ENCODE assay signal across 1 cellular context in the genomic region with DNA sequence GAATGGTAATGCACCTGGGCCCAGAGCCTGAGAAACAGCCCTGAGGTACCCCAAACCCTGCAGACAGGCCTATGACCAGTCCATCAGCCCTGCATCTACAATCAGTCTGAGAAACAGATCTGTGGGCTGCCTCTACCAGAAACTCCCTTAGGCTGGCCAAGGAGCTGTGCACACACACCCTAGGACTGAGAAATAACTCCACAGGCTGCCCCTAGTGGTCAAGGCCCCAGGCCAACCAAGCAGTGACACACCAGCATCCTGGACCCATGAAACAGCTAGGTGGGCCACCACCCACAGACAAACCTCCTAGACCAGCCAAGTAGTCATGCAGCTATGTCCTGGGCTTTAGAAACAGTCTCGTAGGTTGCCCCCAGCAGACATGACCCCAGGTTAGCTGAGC.
TF ChIP-seq lines count a peak whose summit lies in the region.

No MANE protein-coding gene starts in this region.

TF ChIP-seq in GM12878, 131 proteins besides CTCF, POLR2A, EP300 and RAD21 (continued from another document):
- TF ChIP-seq, protein P1, sequence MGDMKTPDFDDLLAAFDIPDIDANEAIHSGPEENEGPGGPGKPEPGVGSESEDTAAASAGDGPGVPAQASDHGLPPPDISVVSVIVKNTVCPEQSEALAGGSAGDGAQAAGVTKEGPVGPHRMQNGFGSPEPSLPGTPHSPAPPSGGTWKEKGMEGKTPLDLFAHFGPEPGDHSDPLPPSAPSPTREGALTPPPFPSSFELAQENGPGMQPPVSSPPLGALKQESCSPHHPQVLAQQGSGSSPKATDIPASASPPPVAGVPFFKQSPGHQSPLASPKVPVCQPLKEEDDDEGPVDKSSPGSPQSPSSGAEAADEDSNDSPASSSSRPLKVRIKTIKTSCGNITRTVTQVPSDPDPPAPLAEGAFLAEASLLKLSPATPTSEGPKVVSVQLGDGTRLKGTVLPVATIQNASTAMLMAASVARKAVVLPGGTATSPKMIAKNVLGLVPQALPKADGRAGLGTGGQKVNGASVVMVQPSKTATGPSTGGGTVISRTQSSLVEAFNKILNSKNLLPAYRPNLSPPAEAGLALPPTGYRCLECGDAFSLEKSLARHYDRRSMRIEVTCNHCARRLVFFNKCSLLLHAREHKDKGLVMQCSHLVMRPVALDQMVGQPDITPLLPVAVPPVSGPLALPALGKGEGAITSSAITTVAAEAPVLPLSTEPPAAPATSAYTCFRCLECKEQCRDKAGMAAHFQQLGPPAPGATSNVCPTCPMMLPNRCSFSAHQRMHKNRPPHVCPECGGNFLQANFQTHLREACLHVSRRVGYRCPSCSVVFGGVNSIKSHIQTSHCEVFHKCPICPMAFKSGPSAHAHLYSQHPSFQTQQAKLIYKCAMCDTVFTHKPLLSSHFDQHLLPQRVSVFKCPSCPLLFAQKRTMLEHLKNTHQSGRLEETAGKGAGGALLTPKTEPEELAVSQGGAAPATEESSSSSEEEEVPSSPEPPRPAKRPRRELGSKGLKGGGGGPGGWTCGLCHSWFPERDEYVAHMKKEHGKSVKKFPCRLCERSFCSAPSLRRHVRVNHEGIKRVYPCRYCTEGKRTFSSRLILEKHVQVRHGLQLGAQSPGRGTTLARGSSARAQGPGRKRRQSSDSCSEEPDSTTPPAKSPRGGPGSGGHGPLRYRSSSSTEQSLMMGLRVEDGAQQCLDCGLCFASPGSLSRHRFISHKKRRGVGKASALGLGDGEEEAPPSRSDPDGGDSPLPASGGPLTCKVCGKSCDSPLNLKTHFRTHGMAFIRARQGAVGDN (IDR thresholded peaks at IDR 0.05): no peak
- TF ChIP-seq TARDBP (IDR thresholded peaks at IDR 0.05; ENCODE audit: borderline replicate concordance): no peak
- TF ChIP-seq HDGF (IDR thresholded peaks at IDR 0.05): no peak
- TF ChIP-seq SIN3A (IDR thresholded peaks at IDR 0.05; ENCODE audit: low read depth, low read length): no peak
- TF ChIP-seq, protein P2, sequence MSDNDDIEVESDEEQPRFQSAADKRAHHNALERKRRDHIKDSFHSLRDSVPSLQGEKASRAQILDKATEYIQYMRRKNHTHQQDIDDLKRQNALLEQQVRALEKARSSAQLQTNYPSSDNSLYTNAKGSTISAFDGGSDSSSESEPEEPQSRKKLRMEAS (IDR thresholded peaks at IDR 0.05; ENCODE audit: low read depth, low read length): no peak
- no peak for TF ChIP-seq NR2C1 (IDR thresholded peaks at IDR 0.05)
- no peak for TF ChIP-seq CHD1 (IDR thresholded peaks at IDR 0.05; ENCODE audit: low read depth, low read length)
- TF ChIP-seq TCF7 (IDR thresholded peaks at IDR 0.05; ENCODE audit: borderline replicate concordance): no peak
- TF ChIP-seq SREBF2 (IDR thresholded peaks at IDR 0.05; ENCODE audit: low read length): no peak
- TF ChIP-seq SRF (IDR thresholded peaks at IDR 0.05; ENCODE audit: low read depth in 2 of 2, low read length in 2 of 2): no peak
- TF ChIP-seq, protein P3, sequence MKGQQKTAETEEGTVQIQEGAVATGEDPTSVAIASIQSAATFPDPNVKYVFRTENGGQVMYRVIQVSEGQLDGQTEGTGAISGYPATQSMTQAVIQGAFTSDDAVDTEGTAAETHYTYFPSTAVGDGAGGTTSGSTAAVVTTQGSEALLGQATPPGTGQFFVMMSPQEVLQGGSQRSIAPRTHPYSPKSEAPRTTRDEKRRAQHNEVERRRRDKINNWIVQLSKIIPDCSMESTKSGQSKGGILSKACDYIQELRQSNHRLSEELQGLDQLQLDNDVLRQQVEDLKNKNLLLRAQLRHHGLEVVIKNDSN (IDR thresholded peaks at IDR 0.05; ENCODE audit: borderline replicate concordance, extremely low read length, insufficient read depth, low read depth, low read length): no peak
- TF ChIP-seq NBN (IDR thresholded peaks at IDR 0.05): no peak
- TF ChIP-seq ZSCAN29 (IDR thresholded peaks at IDR 0.05): no peak
- TF ChIP-seq MYC (IDR thresholded peaks at IDR 0.05; ENCODE audit: insufficient read depth, insufficient read length, insufficient replicate concordance, low read length, severe bottlenecking): no peak
- TF ChIP-seq, protein P4, sequence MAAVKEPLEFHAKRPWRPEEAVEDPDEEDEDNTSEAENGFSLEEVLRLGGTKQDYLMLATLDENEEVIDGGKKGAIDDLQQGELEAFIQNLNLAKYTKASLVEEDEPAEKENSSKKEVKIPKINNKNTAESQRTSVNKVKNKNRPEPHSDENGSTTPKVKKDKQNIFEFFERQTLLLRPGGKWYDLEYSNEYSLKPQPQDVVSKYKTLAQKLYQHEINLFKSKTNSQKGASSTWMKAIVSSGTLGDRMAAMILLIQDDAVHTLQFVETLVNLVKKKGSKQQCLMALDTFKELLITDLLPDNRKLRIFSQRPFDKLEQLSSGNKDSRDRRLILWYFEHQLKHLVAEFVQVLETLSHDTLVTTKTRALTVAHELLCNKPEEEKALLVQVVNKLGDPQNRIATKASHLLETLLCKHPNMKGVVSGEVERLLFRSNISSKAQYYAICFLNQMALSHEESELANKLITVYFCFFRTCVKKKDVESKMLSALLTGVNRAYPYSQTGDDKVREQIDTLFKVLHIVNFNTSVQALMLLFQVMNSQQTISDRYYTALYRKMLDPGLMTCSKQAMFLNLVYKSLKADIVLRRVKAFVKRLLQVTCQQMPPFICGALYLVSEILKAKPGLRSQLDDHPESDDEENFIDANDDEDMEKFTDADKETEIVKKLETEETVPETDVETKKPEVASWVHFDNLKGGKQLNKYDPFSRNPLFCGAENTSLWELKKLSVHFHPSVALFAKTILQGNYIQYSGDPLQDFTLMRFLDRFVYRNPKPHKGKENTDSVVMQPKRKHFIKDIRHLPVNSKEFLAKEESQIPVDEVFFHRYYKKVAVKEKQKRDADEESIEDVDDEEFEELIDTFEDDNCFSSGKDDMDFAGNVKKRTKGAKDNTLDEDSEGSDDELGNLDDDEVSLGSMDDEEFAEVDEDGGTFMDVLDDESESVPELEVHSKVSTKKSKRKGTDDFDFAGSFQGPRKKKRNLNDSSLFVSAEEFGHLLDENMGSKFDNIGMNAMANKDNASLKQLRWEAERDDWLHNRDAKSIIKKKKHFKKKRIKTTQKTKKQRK (IDR thresholded peaks at IDR 0.05; ENCODE audit: low read depth, low read length): no peak
- no peak for TF ChIP-seq SUPT20H (IDR thresholded peaks at IDR 0.05; ENCODE audit: borderline replicate concordance, control insufficient read depth, low read depth, low read length)
- TF ChIP-seq, protein P5, sequence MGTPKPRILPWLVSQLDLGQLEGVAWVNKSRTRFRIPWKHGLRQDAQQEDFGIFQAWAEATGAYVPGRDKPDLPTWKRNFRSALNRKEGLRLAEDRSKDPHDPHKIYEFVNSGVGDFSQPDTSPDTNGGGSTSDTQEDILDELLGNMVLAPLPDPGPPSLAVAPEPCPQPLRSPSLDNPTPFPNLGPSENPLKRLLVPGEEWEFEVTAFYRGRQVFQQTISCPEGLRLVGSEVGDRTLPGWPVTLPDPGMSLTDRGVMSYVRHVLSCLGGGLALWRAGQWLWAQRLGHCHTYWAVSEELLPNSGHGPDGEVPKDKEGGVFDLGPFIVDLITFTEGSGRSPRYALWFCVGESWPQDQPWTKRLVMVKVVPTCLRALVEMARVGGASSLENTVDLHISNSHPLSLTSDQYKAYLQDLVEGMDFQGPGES (IDR thresholded peaks at IDR 0.05): no peak
- no peak for TF ChIP-seq MEF2A (IDR thresholded peaks at IDR 0.05; ENCODE audit: insufficient read depth, low read depth, low read length)
- TF ChIP-seq BRCA1 (IDR thresholded peaks at IDR 0.05; ENCODE audit: low read depth, low read length): no peak
